8 cellular contexts compared by ENCODE assay signal in the genomic region with DNA sequence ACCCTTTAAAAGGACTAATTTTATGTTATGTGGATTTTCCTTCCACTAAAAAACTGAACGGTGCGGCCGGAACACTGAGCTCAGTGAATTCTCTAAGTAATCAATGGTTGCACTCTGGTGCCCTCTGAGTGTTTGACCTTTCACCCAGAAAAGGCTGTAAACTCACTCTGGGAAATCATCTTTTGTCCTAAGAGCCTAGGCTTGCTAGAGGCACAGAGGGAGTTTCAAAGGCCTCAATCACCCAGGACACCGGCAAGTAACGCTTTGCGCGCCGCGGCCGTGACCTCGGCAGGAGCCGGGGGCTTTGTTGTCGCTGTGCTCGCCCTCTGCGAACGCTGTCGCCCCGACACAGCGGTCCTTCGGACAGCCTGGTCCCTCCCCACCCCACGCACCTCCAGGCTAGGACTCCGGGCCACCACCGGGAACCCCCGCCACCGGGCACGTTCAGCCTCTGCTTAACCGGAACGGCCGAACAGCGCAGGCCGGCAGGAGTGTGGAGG. TPM values are rescaled to one million over a fixed set of nuclear protein-coding genes. Genes with fewer than 3 reads are reported as not detected.
DNase-seq lines count a peak whose midpoint lies in the region; ATAC-seq and TF ChIP-seq lines count a peak whose summit lies in the region.

No MANE protein-coding gene starts in this region.

- H4K20me1 ChIP-seq in SK-N-SH (ENCODE audit: insufficient read depth) (no peaks in the 10 kb centered on the region), OCI-LY3 (ENCODE audit: insufficient read depth, low read length) (peaks cover 31% of the 10 kb centered on the region)

- H3K9me3 ChIP-seq in SK-N-SH = no peaks in the 10 kb centered on the region
- no peaks in the 10 kb centered on the region for H3K9me3 ChIP-seq in OCI-LY3 (ENCODE audit: insufficient read depth, low read length)
- H3K9me3 ChIP-seq in ectodermal cell (ENCODE audit: control insufficient read depth, low read length) = no peaks in the 10 kb centered on the region

- H3K36me3 Mint-ChIP-seq in natural killer cell = no peaks in the 10 kb centered on the region

- H3K36me3 ChIP-seq in SK-N-SH (replicated peaks in 1 of 2; ENCODE audit: control insufficient read depth in 1 of 2, insufficient read depth in 2 of 2, low read length in 1 of 2) (peaks cover 13 to 14% of the 10 kb centered on the region in 2 experiments), OCI-LY3 (replicated peaks; ENCODE audit: low read depth, low read length) (peaks cover 18% of the 10 kb centered on the region), ectodermal cell (ENCODE audit: control insufficient read depth, insufficient read depth, low read length) (no peaks in the 10 kb centered on the region)

- H3K4me2 ChIP-seq in SK-N-SH = peak overlapping the region; percentile 89
- H3K4me2 ChIP-seq in OCI-LY3 (ENCODE audit: low read length) = peak overlapping the region; percentile 97

- peak overlapping the region; percentile 95 to 98 for H3K27ac Mint-ChIP-seq in natural killer cell

- ATAC-seq in SK-N-SH treated with all-trans-retinoic acid at 6 μM for 48 hours (no peak), HG02588 (IDR thresholded peaks at IDR 0.05; ENCODE audit: unreplicated experiment) (peak; percentile 4), natural killer cell (no peak)

- POLR2A ChIA-PET in SK-N-SH (lab: Yijun Ruan, JAX) = interaction anchor here (1.0 kb wide), 1 partner anchor 183 kb away, joined by 3 read pairs; no protein-coding TSS in a partner anchor

- H3K9me3 Mint-ChIP-seq in natural killer cell = no peaks in the 10 kb centered on the region

- TF ChIP-seq EP300 in SK-N-SH (IDR thresholded peaks at IDR 0.05; ENCODE audit: borderline replicate concordance in 1 of 2, low read depth in 1 of 2, low read length in 1 of 2) = no peak

- intact Hi-C loops in natural killer cell (cut with micrococcal nuclease) = loop anchor here (1.0 to 10.0 kb wide), 4 partner anchors 56 to 341 kb away; a partner anchor contains a TSS

- H3K27me3 Mint-ChIP-seq in natural killer cell (ENCODE audit: low read depth in 2 of 2) = no peaks in the 10 kb centered on the region

- H3K79me2 ChIP-seq in SK-N-SH (ENCODE audit: insufficient read depth) (peaks cover 52% of the 10 kb centered on the region), OCI-LY3 (ENCODE audit: low read length) (peaks cover 53% of the 10 kb centered on the region)

- peaks cover 38 to 42% of the 10 kb centered on the region in 2 donors for H3K4me1 Mint-ChIP-seq in natural killer cell

- H3K27me3 ChIP-seq in SK-N-SH (ENCODE audit: insufficient read depth) (no peaks in the 10 kb centered on the region), OCI-LY3 (ENCODE audit: low read depth, low read length) (no peaks in the 10 kb centered on the region), ectodermal cell (ENCODE audit: control insufficient read depth, insufficient read depth, low read length, poor library complexity, severe bottlenecking) (peaks cover 10% of the 10 kb centered on the region)

- H3K9me2 ChIP-seq in SK-N-SH = no peaks in the 10 kb centered on the region

- H3K9ac ChIP-seq in SK-N-SH = peak overlapping the region; percentile 92
- H3K9ac ChIP-seq in OCI-LY3 (ENCODE audit: low read length) = peak overlapping the region; percentile 71

- CTCF ChIA-PET in SK-N-SH (lab: Yijun Ruan, JAX) = interaction anchor here (0.7 kb wide), 1 partner anchor 77 kb away, joined by 3 read pairs; no protein-coding TSS in a partner anchor

- no peaks in the 10 kb centered on the region for H3F3A ChIP-seq in SK-N-SH (replicated peaks; ENCODE audit: insufficient read depth)

- peak overlapping the region; percentile 91 to 93 for H3K4me3 ChIP-seq in SK-N-SH (ENCODE audit: low read depth in 2 of 2, low read length in 1 of 2)
- peak overlapping the region; percentile 86 for H3K4me3 ChIP-seq in OCI-LY3 (ENCODE audit: low read length)
- peak overlapping the region; percentile 94 for H3K4me3 ChIP-seq in ectodermal cell (ENCODE audit: insufficient read depth, low read depth, low read length)

- H3K27ac ChIP-seq in SK-N-SH (ENCODE audit: low read depth in 2 of 2, low read length in 1 of 2) = peak overlapping the region; percentile 89 to 94
- peak overlapping the region; percentile 76 for H3K27ac ChIP-seq in OCI-LY3 (ENCODE audit: low read length)
- peak overlapping the region; percentile 99 for H3K27ac ChIP-seq in ectodermal cell (ENCODE audit: insufficient read depth, low read depth, low read length, poor library complexity, severe bottlenecking)

- DNase-seq in SK-N-SH (no peak), natural killer cell (no peak), cerebellum (ENCODE audit: low spot score) (no peak), NCI-H446 (lab: John Stamatoyannopoulos, UW) (no peak)

- peaks cover 7 to 18% of the 10 kb centered on the region in 2 experiments; a peak in 3 of 4 replicates for H3K4me1 ChIP-seq in SK-N-SH (ENCODE audit: control insufficient read depth in 1 of 2, insufficient read depth in 2 of 2, low read depth in 1 of 2, low read length in 1 of 2)
- H3K4me1 ChIP-seq in OCI-LY3 (ENCODE audit: low read length) = peaks cover 40% of the 10 kb centered on the region
- peaks cover 10% of the 10 kb centered on the region for H3K4me1 ChIP-seq in ectodermal cell (ENCODE audit: control insufficient read depth, insufficient read depth, low read length)

- H2AFZ ChIP-seq in SK-N-SH (ENCODE audit: low read depth) (peak overlapping the region; percentile 88), OCI-LY3 (ENCODE audit: low read depth, low read length) (peak overlapping the region; percentile 87; the same call in 1 of the 2 replicates)

- no peak for TF ChIP-seq RAD21 in SK-N-SH (IDR thresholded peaks at IDR 0.05; ENCODE audit: low read length)

- TF ChIP-seq CTCF in SK-N-SH (IDR thresholded peaks at IDR 0.05) (no peak), OCI-LY3 (IDR thresholded peaks at IDR 0.05; ENCODE audit: low read depth, low read length) (no peak), natural killer cell (IDR thresholded peaks at IDR 0.05) (no peak)

- H3K4me3 Mint-ChIP-seq in natural killer cell = peak overlapping the region; percentile 93

- 2% methylated on average over 7 of the region's 31 CpGs for WGBS in SK-N-SH (ENCODE audit: low lambda C conversion rate)
- 0% methylated on average over 31 of the region's 31 CpGs for WGBS in ectodermal cell, 2 experiments

TF ChIP-seq in SK-N-SH, 30 proteins besides CTCF, POLR2A, EP300 and RAD21:
- TF ChIP-seq, protein P1, sequence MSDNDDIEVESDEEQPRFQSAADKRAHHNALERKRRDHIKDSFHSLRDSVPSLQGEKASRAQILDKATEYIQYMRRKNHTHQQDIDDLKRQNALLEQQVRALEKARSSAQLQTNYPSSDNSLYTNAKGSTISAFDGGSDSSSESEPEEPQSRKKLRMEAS (IDR thresholded peaks at IDR 0.05; ENCODE audit: low read depth) = no peak
- TF ChIP-seq GATA2 (CRISPR knock-in tag; IDR thresholded peaks at IDR 0.05) = no peak
- no peak for TF ChIP-seq NRF1 (IDR thresholded peaks at IDR 0.05; ENCODE audit: low read depth, low read length)
- TF ChIP-seq FOXM1 (IDR thresholded peaks at IDR 0.05; ENCODE audit: low read depth) = no peak
- TF ChIP-seq TEAD4 (IDR thresholded peaks at IDR 0.05; ENCODE audit: borderline replicate concordance, insufficient read depth) = no peak
- no peak for TF ChIP-seq TCF12 (IDR thresholded peaks at IDR 0.05)
- no peak for TF ChIP-seq GABPA (IDR thresholded peaks at IDR 0.05; ENCODE audit: low read depth)
- TF ChIP-seq MXI1 (IDR thresholded peaks at IDR 0.05; ENCODE audit: low read depth, low read length) = no peak
- TF ChIP-seq ELF1 (IDR thresholded peaks at IDR 0.05) = no peak
- no peak for TF ChIP-seq RCOR1 (IDR thresholded peaks at IDR 0.05; ENCODE audit: low read length)
- no peak for TF ChIP-seq FOXJ3 (CRISPR knock-in tag; IDR thresholded peaks at IDR 0.05)
- no peak for TF ChIP-seq TAF1 (IDR thresholded peaks at IDR 0.05; ENCODE audit: borderline replicate concordance, low read depth, low read length)
- TF ChIP-seq JUND (IDR thresholded peaks at IDR 0.05) = no peak

TF ChIP-seq in SK-N-SH treated with all-trans-retinoic acid at 6 μM for 48 hours, 23 proteins besides CTCF, POLR2A, EP300 and RAD21 (continues in another document):
- TF ChIP-seq RARB (CRISPR knock-in tag; IDR thresholded peaks at IDR 0.05) = no peak
- TF ChIP-seq OSR1 (CRISPR knock-in tag; IDR thresholded peaks at IDR 0.05) = no peak
- TF ChIP-seq ZNF8 (CRISPR knock-in tag; IDR thresholded peaks at IDR 0.05) = no peak
- no peak for TF ChIP-seq ESRRG (CRISPR knock-in tag; IDR thresholded peaks at IDR 0.05)
- TF ChIP-seq, protein P2, sequence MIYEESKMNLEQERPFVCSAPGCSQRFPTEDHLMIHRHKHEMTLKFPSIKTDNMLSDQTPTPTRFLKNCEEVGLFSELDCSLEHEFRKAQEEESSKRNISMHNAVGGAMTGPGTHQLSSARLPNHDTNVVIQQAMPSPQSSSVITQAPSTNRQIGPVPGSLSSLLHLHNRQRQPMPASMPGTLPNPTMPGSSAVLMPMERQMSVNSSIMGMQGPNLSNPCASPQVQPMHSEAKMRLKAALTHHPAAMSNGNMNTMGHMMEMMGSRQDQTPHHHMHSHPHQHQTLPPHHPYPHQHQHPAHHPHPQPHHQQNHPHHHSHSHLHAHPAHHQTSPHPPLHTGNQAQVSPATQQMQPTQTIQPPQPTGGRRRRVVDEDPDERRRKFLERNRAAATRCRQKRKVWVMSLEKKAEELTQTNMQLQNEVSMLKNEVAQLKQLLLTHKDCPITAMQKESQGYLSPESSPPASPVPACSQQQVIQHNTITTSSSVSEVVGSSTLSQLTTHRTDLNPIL (CRISPR knock-in tag; IDR thresholded peaks at IDR 0.05; ENCODE audit: low read depth) = no peak
- TF ChIP-seq ZNF565 (CRISPR knock-in tag; conservative IDR thresholded peaks at IDR 0.05; ENCODE audit: low read depth) = no peak

RNA-seq across cellular contexts. Expression of a gene that starts 0.7 kb away (rescaled TPM):
- polyA plus RNA-seq in SK-N-SH (2012; rRNA removed) = 10.9 and 14.7 TPM in 2 replicates
- polyA plus RNA-seq in SK-N-SH (2012; cell fraction: cytosol; rRNA removed) = 19.2 and 24.0 TPM in 2 replicates
- 5.0 and 13.1 TPM in 2 replicates for polyA plus RNA-seq in SK-N-SH (2012; cell fraction: nucleus; rRNA removed)
- polyA plus RNA-seq in ectodermal cell (2013, experiment 1 of 4) = 40.3 TPM
- 41.6 TPM for polyA plus RNA-seq in ectodermal cell (2013, experiment 2 of 4)
- polyA plus RNA-seq in ectodermal cell (2013, experiment 3 of 4) = 38.2 TPM
- polyA plus RNA-seq in ectodermal cell (2013, experiment 4 of 4) = 38.2 TPM
- total RNA-seq in natural killer cell = 10 to 100 TPM; 57.3 to 67.6 (median 63.4) TPM
- total RNA-seq in cerebellum = 55.4 TPM

RNA-seq across cellular contexts. Expression of a gene that starts 22.2 kb away (rescaled TPM):
- 0.03 TPM in 1 of 2 replicates, not detected in the other for polyA plus RNA-seq in SK-N-SH (2012; rRNA removed)
- 0.03 TPM in 2 replicates for polyA plus RNA-seq in SK-N-SH (2012; cell fraction: cytosol; rRNA removed)
- 0.05 and 0.06 TPM in 2 replicates for polyA plus RNA-seq in SK-N-SH (2012; cell fraction: nucleus; rRNA removed)
- polyA plus RNA-seq in ectodermal cell (2013, experiment 1 of 4) = not detected
- polyA plus RNA-seq in ectodermal cell (2013, experiment 2 of 4) = not detected
- polyA plus RNA-seq in ectodermal cell (2013, experiment 3 of 4) = not detected
- not detected for polyA plus RNA-seq in ectodermal cell (2013, experiment 4 of 4)
- total RNA-seq in natural killer cell (under 1 TPM in 2 of 3 donors, not detected in 1; 0.28 to 0.63 TPM), cerebellum (1.6 TPM)
